Comparison of ENCODE assay signal across 12 cellular contexts in the genomic region with DNA sequence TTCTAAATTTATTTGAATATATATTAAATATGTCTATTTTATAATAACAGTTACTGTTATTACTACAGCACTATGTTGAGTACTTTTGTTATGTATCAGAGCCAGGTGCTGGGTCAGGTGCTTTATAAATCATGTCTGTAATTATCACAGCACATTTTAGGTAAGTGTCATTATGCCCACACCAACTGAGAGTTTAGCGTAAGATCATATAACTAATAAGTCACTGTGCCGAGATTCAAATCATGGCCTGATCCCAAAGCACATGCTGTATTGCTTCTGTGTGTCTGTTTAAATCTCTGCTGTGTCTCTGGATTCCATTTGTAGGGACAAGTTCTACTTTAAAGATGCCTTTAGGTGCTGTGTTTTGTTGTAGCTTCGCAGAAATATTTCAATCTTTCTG. TPM values are rescaled to one million over a fixed set of nuclear protein-coding genes. Genes with fewer than 3 reads are reported as not detected.
DNase-seq lines count a peak whose midpoint lies in the region; ATAC-seq, FAIRE-seq and TF ChIP-seq lines count a peak whose summit lies in the region.
"Had no signal": no experiment of that assay in that cellular context is flagged by ENCODE, and none has a peak within 500 bp of the region (broad histone marks: within the 10 kb centered on the region; RNA-seq: fewer than 3 reads in every experiment).

No MANE protein-coding gene starts in this region.

- H3K27me3 ChIP-seq in HCT116 (ENCODE audit: insufficient read depth, low read length) (no peaks in the 10 kb centered on the region), esophagus muscularis mucosa (no peaks in the 10 kb centered on the region), gastrocnemius medialis (no peaks in the 10 kb centered on the region), thyroid gland (no peaks in the 10 kb centered on the region)
- H3K27me3 ChIP-seq: upper lobe of left lung had no signal

- TF ChIP-seq CTCF in HCT116 (IDR thresholded peaks at IDR 0.05 in 2 of 3, conservative IDR thresholded peaks at IDR 0.05 in 1 of 3; ENCODE audit: borderline replicate concordance in 1 of 3, insufficient read depth in 1 of 3, low read depth in 2 of 3, low read length in 2 of 3), result no peak
- TF ChIP-seq CTCF in esophagus muscularis mucosa (IDR thresholded peaks at IDR 0.05), result no peak
- TF ChIP-seq CTCF in gastrocnemius medialis (IDR thresholded peaks at IDR 0.05 in 4 of 5, conservative IDR thresholded peaks at IDR 0.05 in 1 of 5), result no peak
- no peak for TF ChIP-seq CTCF in GM13977 (IDR thresholded peaks at IDR 0.05; ENCODE audit: extremely low read depth, insufficient read depth, missing control alignments)
- TF ChIP-seq CTCF in thyroid gland (IDR thresholded peaks at IDR 0.05), result no peak

- peaks cover 0 to 27% of the 10 kb centered on the region in 2 experiments; a peak in 2 of 4 replicates for H3K4me1 ChIP-seq in HCT116 (ENCODE audit: control insufficient read depth in 1 of 2, insufficient read depth in 2 of 2, low read length in 2 of 2)
- peaks cover 0 to 45% (median 36%) of the 10 kb centered on the region in 4 donors for H3K4me1 ChIP-seq in esophagus muscularis mucosa
- peaks cover 5 to 9% of the 10 kb centered on the region in 2 donors for H3K4me1 ChIP-seq in gastrocnemius medialis
- no peaks in the 10 kb centered on the region for H3K4me1 ChIP-seq in thyroid gland

- no peak for ATAC-seq in HCT116
- ATAC-seq in gastrocnemius medialis, result peak in 1 of 2 donors; percentile 37

- POLR2A ChIA-PET in HCT116 (lab: Charles Lee), result no interaction called here

- RAD21 ChIA-PET in HCT116 (lab: Charles Lee; ENCODE audit: low non-redundant PET in 1 of 2, low total read pairs in 2 of 2, uncharacterized antibody in 2 of 2, unreplicated experiment in 2 of 2), result no interaction called here

- CTCF ChIA-PET in HCT116 (lab: Charles Lee), result no interaction called here

- in situ Hi-C loops in gastrocnemius medialis (cut with MboI; ENCODE audit: low sequenced_read_pairs in 4 of 4) (no loop called here), GM13977 (cut with MboI; ENCODE audit: low pct_unique_long_range_greater_than_20kb, low sequenced_read_pairs, unreplicated experiment) (no loop called here)

- no peak overlapping the region for H3K9ac ChIP-seq in HCT116 (ENCODE audit: low read length)

- TF ChIP-seq EP300 in esophagus muscularis mucosa (IDR thresholded peaks at IDR 0.05), result no peak

- no peak for FAIRE-seq in RCC 7860 (lab: Jason Lieb, UNC)

- no peaks in the 10 kb centered on the region; the same call in 1 of the 2 replicates for H4K20me1 ChIP-seq in HCT116 (ENCODE audit: insufficient read depth)

- DNase-seq in HCT116 (ENCODE audit: low read depth, low spot score) (no peak), NCI-H82 treated with DMSO at 0.1 percent for 48 hours (lab: John Stamatoyannopoulos, UW; ENCODE audit: unreplicated experiment) (peak; percentile 35), esophagus muscularis mucosa (ENCODE audit: extremely low spot score) (no peak), gastrocnemius medialis (no peak), GM13977 (ENCODE audit: low spot score) (no peak), thyroid gland (no peak), RCC 7860 (ENCODE audit: low spot score) (no peak)
- DNase-seq: activated CD4-positive, CD25-positive, alpha-beta regulatory T cell; activated gamma-delta T cell; DMS79 treated with DMSO at 0.1 percent for 48 hours; RPMI8226; upper lobe of left lung had no signal

- WGBS in esophagus muscularis mucosa, result 40% methylated on average over 3 of the region's 3 CpGs
- WGBS in thyroid gland, 2 donors, result 85 to 86% methylated on average over 3 of the region's 3 CpGs

- intact Hi-C loops in HCT116 (cut with micrococcal nuclease), result loop anchor here (5.0 kb wide), 1 partner anchor 51 kb away; no protein-coding TSS in a partner anchor
- intact Hi-C loops in esophagus muscularis mucosa (cut with DNase I), result loop anchor here (5.0 kb wide), 2 partner anchors 46 to 131 kb away; a partner anchor contains a TSS
- intact Hi-C loops in gastrocnemius medialis (cut with DNase I; ENCODE audit: low total_unique reads), result loop anchor here (1.0 to 2.0 kb wide), 2 partner anchors 18 to 47 kb away; no protein-coding TSS in a partner anchor
- intact Hi-C loops in thyroid gland (cut with DNase I), result no loop called here

- no TSS peak for BruUV-seq in HCT116 (replicated peaks; lab: Mats Ljungman, UMichigan)

- no peak overlapping the region for H2AFZ ChIP-seq in HCT116 (ENCODE audit: low read depth, low read length, poor library complexity, severe bottlenecking)

- TF ChIP-seq POLR2A in HCT116 (IDR thresholded peaks at IDR 0.05; ENCODE audit: borderline replicate concordance, extremely low read depth, insufficient read depth, insufficient read length) (no peak), esophagus muscularis mucosa (IDR thresholded peaks at IDR 0.05; ENCODE audit: low read depth) (no peak), gastrocnemius medialis (IDR thresholded peaks at IDR 0.05) (no peak), thyroid gland (IDR thresholded peaks at IDR 0.05) (no peak)

- H3K9me2 ChIP-seq in HCT116 (ENCODE audit: insufficient read depth), result no peaks in the 10 kb centered on the region

- H3K36me3 ChIP-seq in HCT116 (ENCODE audit: control insufficient read depth in 1 of 2, insufficient read depth in 2 of 2, low read length in 2 of 2) (no peaks in the 10 kb centered on the region), esophagus muscularis mucosa (no peaks in the 10 kb centered on the region), gastrocnemius medialis (no peaks in the 10 kb centered on the region), thyroid gland (no peaks in the 10 kb centered on the region)
- H3K36me3 ChIP-seq: upper lobe of left lung had no signal

- TF ChIP-seq RAD21 in HCT116 (IDR thresholded peaks at IDR 0.05; ENCODE audit: low read depth), result no peak

- peaks cover 67% of the 10 kb centered on the region for H3K79me2 ChIP-seq in HCT116 (ENCODE audit: insufficient read depth, low read length)

- peak overlapping the region; percentile 26; the same call in 1 of the 2 replicates for H3K4me2 ChIP-seq in HCT116 (ENCODE audit: low read length)

- H3K9me3 ChIP-seq in HCT116 (ENCODE audit: control insufficient read depth in 1 of 2, insufficient read depth in 1 of 2, low read depth in 1 of 2, low read length in 2 of 2), result no peaks in the 10 kb centered on the region
- no peaks in the 10 kb centered on the region for H3K9me3 ChIP-seq in esophagus muscularis mucosa
- no peaks in the 10 kb centered on the region for H3K9me3 ChIP-seq in gastrocnemius medialis
- H3K9me3 ChIP-seq in thyroid gland, result no peaks in the 10 kb centered on the region
- H3K9me3 ChIP-seq: upper lobe of left lung had no signal

- no peak overlapping the region for H3K27ac ChIP-seq in HCT116 (ENCODE audit: low read depth, low read length)
- peak overlapping the region; percentile 82 to 92 (median 91) for H3K27ac ChIP-seq in esophagus muscularis mucosa (replicated peaks in 1 of 4)
- peak overlapping the region; percentile 73 to 81 (median 77) for H3K27ac ChIP-seq in gastrocnemius medialis
- no peak overlapping the region for H3K27ac ChIP-seq in thyroid gland

- no peak overlapping the region for H3K4me3 ChIP-seq in HCT116 (replicated peaks in 1 of 2; ENCODE audit: low read depth in 1 of 2, low read length in 2 of 2)
- H3K4me3 ChIP-seq in esophagus muscularis mucosa, result peak overlapping the region; percentile 73 to 98 (median 89)
- H3K4me3 ChIP-seq in gastrocnemius medialis, result peak overlapping the region in 1 of 4 donors; percentile 79
- H3K4me3 ChIP-seq in thyroid gland (replicated peaks in 1 of 3), result no peak overlapping the region

TF ChIP-seq in HCT116, 20 proteins besides CTCF, POLR2A, EP300 and RAD21 (continues in another document):
- TF ChIP-seq SP1 (IDR thresholded peaks at IDR 0.05; ENCODE audit: low read depth) (no peak), EZH2phosphoT487 (IDR thresholded peaks at IDR 0.05; ENCODE audit: borderline replicate concordance) (no peak), ZFX (IDR thresholded peaks at IDR 0.05) (no peak), YY1 (IDR thresholded peaks at IDR 0.05; ENCODE audit: extremely low read depth, insufficient replicate concordance, low read depth, low read length) (no peak), POLR2AphosphoS5 (IDR thresholded peaks at IDR 0.05; ENCODE audit: low read depth, low read length) (no peak), EGR1 (IDR thresholded peaks at IDR 0.05; ENCODE audit: low read depth) (no peak)
- TF ChIP-seq, protein P1, sequence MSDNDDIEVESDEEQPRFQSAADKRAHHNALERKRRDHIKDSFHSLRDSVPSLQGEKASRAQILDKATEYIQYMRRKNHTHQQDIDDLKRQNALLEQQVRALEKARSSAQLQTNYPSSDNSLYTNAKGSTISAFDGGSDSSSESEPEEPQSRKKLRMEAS (IDR thresholded peaks at IDR 0.05), result no peak

RNA-seq across cellular contexts. Expression of a gene that starts 1.9 kb away (rescaled TPM):
- total RNA-seq in HCT116 (2021; ENCODE audit: unreplicated experiment) (58.1 TPM), esophagus muscularis mucosa (100 to 1,000 TPM in 2 of 4 donors, 10 to 100 TPM in 2; 59.8 to 105 (median 90.9) TPM), gastrocnemius medialis (10 to 100 TPM in 2 of 4 donors, 1 to 10 TPM in 2; 7.0 to 51.4 (median 13.0) TPM), thyroid gland (10 to 100 TPM in 1 of 4 donors, 1 to 10 TPM in 3; 1.3 to 15.5 (median 6.1) TPM)
- 23.2 and 39.4 TPM in 2 replicates for polyA plus RNA-seq in HCT116 (2012)

RNA-seq across cellular contexts. Expression of a gene that starts 21.8 kb away (rescaled TPM):
- total RNA-seq in HCT116 (2021; ENCODE audit: unreplicated experiment), result 0.15 TPM
- polyA plus RNA-seq in HCT116 (2012), result 0.26 TPM in 1 of 2 replicates, not detected in the other
- total RNA-seq in esophagus muscularis mucosa, result 1 to 10 TPM in 3 of 4 donors, under 1 TPM in 1; 0.13 to 7.5 (median 1.5) TPM
- total RNA-seq in gastrocnemius medialis, result 1 to 10 TPM in 1 of 4 donors, under 1 TPM in 1, not detected in 2; 0.67 to 3.9 TPM
- 1 to 10 TPM in 1 of 4 donors, not detected in 3; 6.2 TPM for total RNA-seq in thyroid gland

Comparison
In these comparisons a context has a peak if more than half of its experiments do, and no peak if none do; other contexts are left out.
1. H3K27ac ChIP-seq: peak in esophagus muscularis mucosa (4 of 4) and gastrocnemius medialis (4 of 4); none in HCT116 (single experiment) and thyroid gland (0 of 3).
2. H3K4me3 ChIP-seq: peak in esophagus muscularis mucosa (4 of 4); none in HCT116 (0 of 2) and thyroid gland (0 of 3).